In the genomic region with DNA sequence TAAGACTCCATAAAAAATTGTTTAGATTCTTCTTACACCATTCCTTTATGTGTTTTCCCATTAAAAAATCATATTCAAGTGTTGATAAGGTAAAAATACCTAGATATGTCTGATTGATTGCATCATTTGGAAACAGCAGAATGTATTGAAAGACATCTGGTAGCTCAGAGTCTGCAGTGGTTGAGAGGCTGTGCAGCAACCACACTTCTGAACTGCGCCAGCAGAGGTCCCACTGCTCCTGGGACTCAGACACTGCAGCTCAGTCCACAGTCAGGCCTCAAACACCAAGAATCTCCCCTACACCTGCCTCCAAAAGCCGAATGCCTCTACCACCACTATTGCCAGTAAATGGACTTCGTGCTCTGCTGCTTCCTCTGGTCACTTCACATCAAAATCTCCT, we compare ENCODE assay signal across 8 cellular contexts.
DNase-seq lines count a peak whose midpoint lies in the region; ATAC-seq and TF ChIP-seq lines count a peak whose summit lies in the region.

No MANE protein-coding gene starts in this region.

- no peaks in the 10 kb centered on the region for H3K4me1 ChIP-seq in Panc1 (ENCODE audit: control insufficient read depth, insufficient read depth, low read length)

- H3K27me3 ChIP-seq in Panc1 (ENCODE audit: control insufficient read depth, insufficient read depth, low read length): no peaks in the 10 kb centered on the region

- H3K4me3 ChIP-seq in Panc1 (ENCODE audit: low read depth in 2 of 2, low read length in 2 of 2): no peak overlapping the region

- H3K27ac ChIP-seq in Panc1 (ENCODE audit: low read length): no peak overlapping the region

- intact Hi-C loops in Panc1 (cut with micrococcal nuclease; ENCODE audit: unreplicated experiment): loop anchor here (5.0 kb wide), 1 partner anchor 93 kb away; no protein-coding TSS in a partner anchor
- intact Hi-C loops in activated naive CD4-positive, alpha-beta T cell treated with anti-CD3 and anti-CD28 coated beads for 36 hours (cut with micrococcal nuclease): loop anchor here (1.0 kb wide), 2 partner anchors 93 to 299 kb away; no protein-coding TSS in a partner anchor

- no peak overlapping the region for H3K27ac Mint-ChIP-seq in activated naive CD4-positive, alpha-beta T cell treated with anti-CD3 and anti-CD28 coated beads for 36 hours

- no peaks in the 10 kb centered on the region for H3K9me3 ChIP-seq in Panc1 (ENCODE audit: control insufficient read depth, insufficient read depth, low read depth, low read length)

- BruUV-seq in Panc1 (replicated peaks; lab: Mats Ljungman, UMichigan): no TSS peak

- H3K9me3 Mint-ChIP-seq in activated naive CD4-positive, alpha-beta T cell treated with anti-CD3 and anti-CD28 coated beads for 36 hours: no peaks in the 10 kb centered on the region

- peak; percentile 67 for ATAC-seq in HG02588 (IDR thresholded peaks at IDR 0.05; ENCODE audit: unreplicated experiment)
- ATAC-seq in Panc1: no peak

- H3K36me3 ChIP-seq in Panc1 (ENCODE audit: control insufficient read depth, insufficient read depth, low read length): no peaks in the 10 kb centered on the region

- POLR2A ChIA-PET in Panc1 (lab: Charles Lee): no interaction called here

- no peaks in the 10 kb centered on the region for H3K27me3 Mint-ChIP-seq in activated naive CD4-positive, alpha-beta T cell treated with anti-CD3 and anti-CD28 coated beads for 36 hours (ENCODE audit: low read depth)

- in situ Hi-C loops in Panc1 (cut with HindIII; ENCODE audit: low pct_unique_long_range_greater_than_20kb, low sequenced_read_pairs): no loop called here

- H3K4me1 Mint-ChIP-seq in activated naive CD4-positive, alpha-beta T cell treated with anti-CD3 and anti-CD28 coated beads for 36 hours (ENCODE audit: low read depth): peaks cover 16% of the 10 kb centered on the region

- DNase-seq in DMS153 treated with DMSO at 0.1 percent for 48 hours (lab: John Stamatoyannopoulos, UW; ENCODE audit: unreplicated experiment): peak; percentile 7
- no peak for DNase-seq in DMS153 (lab: John Stamatoyannopoulos, UW)
- DNase-seq in Panc1 (ENCODE audit: low read depth, low spot score): peak; percentile 17
- DNase-seq in activated naive CD4-positive, alpha-beta T cell treated with anti-CD3 and anti-CD28 coated beads for 36 hours: peak; percentile 48
- peak; percentile 45 for DNase-seq in hepatic stellate cell (ENCODE audit: low spot score)
- peak; percentile 32 for DNase-seq in stimulated activated CD4-positive, alpha-beta T cell treated with anti-CD3 and anti-CD28 coated beads, Interleukin-4, amount 100 ng/mL, for 24 hours
- DNase-seq in NCI-H2171 (lab: John Stamatoyannopoulos, UW): no peak

- TF ChIP-seq CTCF in Panc1 (IDR thresholded peaks at IDR 0.05): peak; percentile 59

- no peak overlapping the region for H3K4me3 Mint-ChIP-seq in activated naive CD4-positive, alpha-beta T cell treated with anti-CD3 and anti-CD28 coated beads for 36 hours

- CTCF ChIA-PET in Panc1 (lab: Charles Lee): interaction anchor here (0.7 to 1.0 kb wide), 2 partner anchors 92 to 107 kb away, joined by 3 to 11 read pairs; no protein-coding TSS in a partner anchor
- CTCF ChIA-PET in activated naive CD4-positive, alpha-beta T cell treated with anti-CD3 and anti-CD28 coated beads for 36 hours (lab: Charles Lee): interaction anchor here (0.6 to 3.1 kb wide), 5 partner anchors 18 to 98 kb away, joined by 3 to 31 read pairs (median 4); no protein-coding TSS in a partner anchor

- no peaks in the 10 kb centered on the region for H3K36me3 Mint-ChIP-seq in activated naive CD4-positive, alpha-beta T cell treated with anti-CD3 and anti-CD28 coated beads for 36 hours (ENCODE audit: low read depth)

Comparison
In these comparisons a context has a peak if more than half of its experiments do, and no peak if none do; other contexts are left out.
1. DNase-seq: peak in DMS153 treated with DMSO at 0.1 percent for 48 hours (single experiment), Panc1 (single experiment), activated naive CD4-positive, alpha-beta T cell treated with anti-CD3 and anti-CD28 coated beads for 36 hours (single experiment), hepatic stellate cell (single experiment) and stimulated activated CD4-positive, alpha-beta T cell treated with anti-CD3 and anti-CD28 coated beads, Interleukin-4, amount 100 ng/mL, for 24 hours (single experiment); none in DMS153 (single experiment) and NCI-H2171 (single experiment).